Comparison of ENCODE assay signal across 18 cellular contexts in genomic region chr12:77814361-77814760, GRCh38. TPM values are rescaled to one million over a fixed set of nuclear protein-coding genes. Genes with fewer than 3 reads are reported as not detected.
DNase-seq lines count a peak whose midpoint lies in the region; ATAC-seq and TF ChIP-seq lines count a peak whose summit lies in the region.
"Had no signal": no experiment of that assay in that cellular context is flagged by ENCODE, and none has a peak within 500 bp of the region (broad histone marks: within the 10 kb centered on the region; RNA-seq: fewer than 3 reads in every experiment).

No MANE protein-coding gene starts in this region.

- H3K27ac ChIP-seq in OCI-LY7 (ENCODE audit: low read depth, low read length, poor library complexity, severe bottlenecking): no peak overlapping the region
- H3K27ac ChIP-seq: KMS-11 had no signal

- BruUV-seq in OCI-LY7 (replicated peaks; lab: Mats Ljungman, UMichigan): no TSS peak

- no peaks in the 10 kb centered on the region for H3K9me3 ChIP-seq in OCI-LY7 (ENCODE audit: low read length)
- H3K9me3 ChIP-seq: HAP-1 had no signal

- H3K79me2 ChIP-seq in OCI-LY7 (ENCODE audit: insufficient read depth, low read depth, low read length): no peaks in the 10 kb centered on the region

- H3K9me3 Mint-ChIP-seq in activated T-helper 1 cell treated with anti-CD3 and anti-CD28 coated beads, Interleukin-12 subunit alpha, Interleukin-12 subunit beta, Interleukin-2, Interleukin-4 antibody, amounts not matched to agents 30 ng/mL and 10 ng/mL and 1 ng/mL, durations not matched to agents 14 hours and 24 hours and 36 hours: no peaks in the 10 kb centered on the region

- no peak overlapping the region for H3K4me3 Mint-ChIP-seq in activated T-helper 1 cell treated with anti-CD3 and anti-CD28 coated beads, Interleukin-12 subunit alpha, Interleukin-12 subunit beta, Interleukin-2, Interleukin-4 antibody, amounts not matched to agents 30 ng/mL and 10 ng/mL and 1 ng/mL, durations not matched to agents 14 hours and 24 hours and 36 hours
- H3K4me3 Mint-ChIP-seq: CD4-positive, alpha-beta memory T cell; T-helper 17 cell had no signal

- POLR2A ChIA-PET in OCI-LY7 (lab: Charles Lee): no interaction called here

- no peak overlapping the region for H3K4me2 ChIP-seq in OCI-LY7 (ENCODE audit: low read length)
- H3K4me2 ChIP-seq: KMS-11 had no signal

- no peaks in the 10 kb centered on the region for H3K36me3 Mint-ChIP-seq in activated T-helper 1 cell treated with anti-CD3 and anti-CD28 coated beads, Interleukin-12 subunit alpha, Interleukin-12 subunit beta, Interleukin-2, Interleukin-4 antibody, amounts not matched to agents 30 ng/mL and 10 ng/mL and 1 ng/mL, durations not matched to agents 14 hours and 24 hours and 36 hours (ENCODE audit: low read depth)
- H3K36me3 Mint-ChIP-seq: CD4-positive, alpha-beta memory T cell had no signal

- H3K4me3 ChIP-seq in OCI-LY7 (ENCODE audit: low read depth, low read length, poor library complexity, severe bottlenecking): no peak overlapping the region
- H3K4me3 ChIP-seq: HAP-1 had no signal

- H3K9me2 ChIP-seq in OCI-LY7 (ENCODE audit: insufficient read depth, low read length): no peaks in the 10 kb centered on the region

- CTCF ChIA-PET in OCI-LY7 (lab: Charles Lee; ENCODE audit: unreplicated experiment): no interaction called here

- no peaks in the 10 kb centered on the region for H3K27me3 Mint-ChIP-seq in activated T-helper 1 cell treated with anti-CD3 and anti-CD28 coated beads, Interleukin-12 subunit alpha, Interleukin-12 subunit beta, Interleukin-2, Interleukin-4 antibody, amounts not matched to agents 30 ng/mL and 10 ng/mL and 1 ng/mL, durations not matched to agents 14 hours and 24 hours and 36 hours (ENCODE audit: insufficient read depth)
- H3K27me3 Mint-ChIP-seq: CD4-positive, alpha-beta memory T cell; T-helper 17 cell had no signal

- no peak for ATAC-seq in GM21515 (IDR thresholded peaks at IDR 0.05; ENCODE audit: unreplicated experiment)
- ATAC-seq: HepG2, T-helper 17 cell had no signal

- H4K20me1 ChIP-seq in OCI-LY7 (ENCODE audit: insufficient read depth, low read length): no peaks in the 10 kb centered on the region

- H3K4me1 Mint-ChIP-seq in activated T-helper 1 cell treated with anti-CD3 and anti-CD28 coated beads, Interleukin-12 subunit alpha, Interleukin-12 subunit beta, Interleukin-2, Interleukin-4 antibody, amounts not matched to agents 30 ng/mL and 10 ng/mL and 1 ng/mL, durations not matched to agents 14 hours and 24 hours and 36 hours (ENCODE audit: low read depth): no peaks in the 10 kb centered on the region
- H3K4me1 Mint-ChIP-seq: CD4-positive, alpha-beta memory T cell; T-helper 17 cell had no signal

- H3K36me3 ChIP-seq in OCI-LY7 (ENCODE audit: insufficient read depth, low read length): no peaks in the 10 kb centered on the region
- H3K36me3 ChIP-seq: HAP-1 had no signal

- no peak for TF ChIP-seq CTCF in OCI-LY7 (conservative IDR thresholded peaks at IDR 0.05; ENCODE audit: low read length)

- intact Hi-C loops in OCI-LY7 (cut with micrococcal nuclease; ENCODE audit: unreplicated experiment): no loop called here
- intact Hi-C loops in activated T-helper 1 cell treated with anti-CD3 and anti-CD28 coated beads, Interleukin-12 subunit alpha, Interleukin-12 subunit beta, Interleukin-2, Interleukin-4 antibody, amounts not matched to agents 30 ng/mL and 10 ng/mL and 1 ng/mL, durations not matched to agents 14 hours and 24 hours and 36 hours (cut with micrococcal nuclease): no loop called here

- H2AFZ ChIP-seq in OCI-LY7 (ENCODE audit: low read length): peak overlapping the region; percentile 83

- no peak overlapping the region for H3K27ac Mint-ChIP-seq in activated T-helper 1 cell treated with anti-CD3 and anti-CD28 coated beads, Interleukin-12 subunit alpha, Interleukin-12 subunit beta, Interleukin-2, Interleukin-4 antibody, amounts not matched to agents 30 ng/mL and 10 ng/mL and 1 ng/mL, durations not matched to agents 14 hours and 24 hours and 36 hours
- H3K27ac Mint-ChIP-seq: CD4-positive, alpha-beta memory T cell; T-helper 17 cell had no signal

- H3K4me1 ChIP-seq in OCI-LY7 (ENCODE audit: insufficient read depth, low read length, poor library complexity, severe bottlenecking): peaks cover 11% of the 10 kb centered on the region

- DNase-seq in NCI-H2029 treated with DMSO at 0.1 percent for 48 hours (lab: John Stamatoyannopoulos, UW): peak; percentile 14
- no peak for DNase-seq in NCI-H2029 (lab: John Stamatoyannopoulos, UW)
- peak; percentile 33 for DNase-seq in NCI-H2107 (lab: John Stamatoyannopoulos, UW)
- DNase-seq in OCI-LY7 (ENCODE audit: low spot score): no peak
- DNase-seq in stimulated activated CD4-positive, alpha-beta T cell treated with anti-CD3 and anti-CD28 coated beads, Interleukin-15, amount 100 ng/mL, for 24 hours: no peak
- no peak for DNase-seq in activated T-helper 1 cell treated with anti-CD3 and anti-CD28 coated beads, Interleukin-12 subunit alpha, Interleukin-12 subunit beta, Interleukin-2, Interleukin-4 antibody, amounts not matched to agents 30 ng/mL and 10 ng/mL and 1 ng/mL, durations not matched to agents 14 hours and 24 hours and 36 hours (ENCODE audit: low spot score)
- DNase-seq: AML-193; CD4-positive, alpha-beta memory T cell; MM.1S; NCI-H1694 treated with DMSO at 0.1 percent for 48 hours; NCI-H226; NCI-H774; SHP77; T-helper 17 cell had no signal

RNA-seq across cellular contexts. Expression of gene NAV3, which starts 16.3 kb away (rescaled TPM):
- total RNA-seq in OCI-LY7 (2014; rRNA removed; shearing (Covaris generic)): 1.6 and 4.2 TPM in 2 replicates
- 0.68 and 0.85 TPM in 2 replicates for total RNA-seq in OCI-LY7 (2022)
- total RNA-seq in activated T-helper 1 cell treated with anti-CD3 and anti-CD28 coated beads, Interleukin-12 subunit alpha, Interleukin-12 subunit beta, Interleukin-2, Interleukin-4 antibody, amounts not matched to agents 30 ng/mL and 10 ng/mL and 1 ng/mL, durations not matched to agents 14 hours and 24 hours and 36 hours: not detected in 2 replicates
- total RNA-seq: CD4-positive, alpha-beta memory T cell had no signal

Comparison
In these comparisons a context has a peak if more than half of its experiments do, and no peak if none do; other contexts are left out.
1. DNase-seq: peak in NCI-H2029 treated with DMSO at 0.1 percent for 48 hours (single experiment) and NCI-H2107 (single experiment); none in NCI-H2029 (single experiment), OCI-LY7 (single experiment), stimulated activated CD4-positive, alpha-beta T cell treated with anti-CD3 and anti-CD28 coated beads, Interleukin-15, amount 100 ng/mL, for 24 hours (single experiment) and activated T-helper 1 cell treated with anti-CD3 and anti-CD28 coated beads, Interleukin-12 subunit alpha, Interleukin-12 subunit beta, Interleukin-2, Interleukin-4 antibody, amounts not matched to agents 30 ng/mL and 10 ng/mL and 1 ng/mL, durations not matched to agents 14 hours and 24 hours and 36 hours (single experiment).